Comparison of ENCODE assay signal across 13 cellular contexts in genomic region chr16:53224932-53225533, GRCh38.
DNase-seq lines count a peak whose midpoint lies in the region; ATAC-seq, FAIRE-seq and TF ChIP-seq lines count a peak whose summit lies in the region.
"Had no signal": no experiment of that assay in that cellular context is flagged by ENCODE, and none has a peak within 500 bp of the region (broad histone marks: within the 10 kb centered on the region; RNA-seq: fewer than 3 reads in every experiment).

No MANE protein-coding gene starts in this region.

- in situ Hi-C loops in ACHN (cut with HindIII; ENCODE audit: low pct_ligation_motif_present, low pct_unique_long_range_greater_than_20kb, low sequenced_read_pairs) = no loop called here

- TF ChIP-seq CTCF in HL-60 (IDR thresholded peaks at IDR 0.05; ENCODE audit: insufficient read depth, low read length) (no peak), GM10266 (IDR thresholded peaks at IDR 0.05; ENCODE audit: control insufficient read depth, insufficient read depth, low read depth, missing control alignments) (no peak)

- ATAC-seq in GM19035 (IDR thresholded peaks at IDR 0.05; ENCODE audit: unreplicated experiment) (no peak), HG02884 (IDR thresholded peaks at IDR 0.05; ENCODE audit: unreplicated experiment) (no peak)
- ATAC-seq: T-helper 17 cell had no signal

- peak; percentile 92 for FAIRE-seq in islet of Langerhans (lab: Jason Lieb, UNC)

- H3K27me3 ChIP-seq in HL-60 (ENCODE audit: insufficient read depth, poor library complexity, severe bottlenecking) = no peaks in the 10 kb centered on the region

- peak overlapping the region; percentile 19 for H3K27ac ChIP-seq in HL-60 (replicated peaks)
- H3K27ac ChIP-seq: lower lobe of right lung had no signal

- DNase-seq in ACHN (peak; percentile 12), HL-60 (ENCODE audit: low read depth in 1 of 2, low spot score in 1 of 2) (peak; percentile 47 to 78), SKM-1 treated with dmso at 0.1 percent for 144 hours (lab: John Stamatoyannopoulos, UW; ENCODE audit: unreplicated experiment) (peak; percentile 40), GM10266 (ENCODE audit: extremely low spot score) (no peak)
- no peak for DNase-seq in stimulated activated CD4-positive, alpha-beta T cell treated with anti-CD3 and anti-CD28 coated beads, Interleukin-1b, Interleukin-23, amount 100 ng/mL, for 48 hours
- DNase-seq: amygdala, C1 segment of cervical spinal cord, lower lobe of right lung, NCI-H345, T-helper 17 cell had no signal

- no peak overlapping the region for H3K4me3 ChIP-seq in HL-60 (replicated peaks; ENCODE audit: insufficient read depth, low read length)
- H3K4me3 ChIP-seq: lower lobe of right lung had no signal

Comparison
In these comparisons a context has a peak if more than half of its experiments do, and no peak if none do; other contexts are left out.
1. DNase-seq: peak in ACHN (single experiment), HL-60 (2 of 2) and SKM-1 treated with dmso at 0.1 percent for 144 hours (single experiment); none in GM10266 (single experiment) and stimulated activated CD4-positive, alpha-beta T cell treated with anti-CD3 and anti-CD28 coated beads, Interleukin-1b, Interleukin-23, amount 100 ng/mL, for 48 hours (single experiment).